ENCODE assay signal across 8 cellular contexts in the genomic region with DNA sequence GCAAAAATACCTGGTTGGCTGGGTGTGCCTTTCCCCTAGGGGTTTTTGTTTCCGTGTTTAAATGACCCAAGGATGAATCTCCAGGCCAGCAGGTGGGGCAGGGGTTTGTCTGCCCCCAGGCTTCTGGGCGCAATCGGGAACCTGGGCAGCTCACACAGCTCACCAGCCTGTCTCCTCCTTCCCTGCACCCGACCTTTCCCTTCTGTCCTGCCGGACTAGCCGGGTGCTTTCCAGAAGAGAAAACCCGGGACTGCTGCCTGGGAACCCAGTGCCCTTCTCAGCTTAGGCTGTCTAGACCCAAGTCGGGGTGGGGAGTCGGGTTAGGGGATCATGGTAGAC.
DNase-seq lines count a peak whose midpoint lies in the region; ATAC-seq and TF ChIP-seq lines count a peak whose summit lies in the region.

No MANE protein-coding gene starts in this region.

- no peak overlapping the region for H3K27ac ChIP-seq in iPS DF 6.9 (ENCODE audit: low read length)
- peak overlapping the region; percentile 52 for H3K27ac ChIP-seq in trophoblast cell (ENCODE audit: low read depth, low read length)

- H2BK5ac ChIP-seq in trophoblast cell (ENCODE audit: low read depth, low read length, poor library complexity): no peak overlapping the region

- H2BK12ac ChIP-seq in trophoblast cell (ENCODE audit: low read length): no peak overlapping the region

- peak overlapping the region; percentile 36 for H4K8ac ChIP-seq in trophoblast cell (ENCODE audit: low read depth, low read length)

- peak overlapping the region; percentile 57 for H3K18ac ChIP-seq in trophoblast cell (ENCODE audit: low read length)

- no peak overlapping the region for H3K23ac ChIP-seq in trophoblast cell (ENCODE audit: low read length)

- intact Hi-C loops in CD14-positive monocyte (cut with micrococcal nuclease): no loop called here

- no peak overlapping the region for H3K9ac ChIP-seq in trophoblast cell (ENCODE audit: low read length)

- H3K4ac ChIP-seq in trophoblast cell (ENCODE audit: low read depth, low read length): no peak overlapping the region

- peak overlapping the region; percentile 49 for H3K14ac ChIP-seq in trophoblast cell (ENCODE audit: low read length)

- H3K36me3 Mint-ChIP-seq in CD14-positive monocyte (no peaks in the 10 kb centered on the region), brain (no peaks in the 10 kb centered on the region)

- H3K27ac Mint-ChIP-seq in CD14-positive monocyte (no peak overlapping the region), brain (peak overlapping the region in 4 of 5 experiments; percentile 8 to 51 (median 30))

- peak overlapping the region; percentile 51 for H4K91ac ChIP-seq in trophoblast cell (ENCODE audit: low read depth, low read length)

- H4K12ac ChIP-seq in trophoblast cell (ENCODE audit: low read depth, low read length): no peak overlapping the region

- H3K4me3 ChIP-seq in iPS DF 6.9 (ENCODE audit: low read length) (peak overlapping the region; percentile 29; the same call in 1 of the 2 replicates), trophoblast cell (ENCODE audit: low read depth, low read length) (peak overlapping the region; percentile 60)

- H2AK5ac ChIP-seq in trophoblast cell (ENCODE audit: low read length): no peak overlapping the region

- H3K79me1 ChIP-seq in trophoblast cell (ENCODE audit: low read length): peaks cover 12% of the 10 kb centered on the region

- H3K27me3 Mint-ChIP-seq in CD14-positive monocyte (ENCODE audit: low read depth in 3 of 3) (peaks cover 38 to 60% (median 53%) of the 10 kb centered on the region in 3 donors), brain (peaks cover 6% of the 10 kb centered on the region)

- peak overlapping the region; percentile 71 to 88 for H3K4me3 Mint-ChIP-seq in CD14-positive monocyte
- peak overlapping the region in 4 of 5 experiments; percentile 49 to 83 (median 71) for H3K4me3 Mint-ChIP-seq in brain

- no peak overlapping the region for H2BK120ac ChIP-seq in trophoblast cell (ENCODE audit: insufficient read depth, low read length, poor library complexity)

- H3K27me3 ChIP-seq in iPS DF 6.9 (ENCODE audit: control insufficient read depth, insufficient read depth, low read length) (no peaks in the 10 kb centered on the region), trophoblast cell (ENCODE audit: insufficient read depth, low read length) (no peaks in the 10 kb centered on the region)

- peak overlapping the region; percentile 79 for H3K4me2 ChIP-seq in trophoblast cell (ENCODE audit: low read length)

- ATAC-seq in GM19023 (IDR thresholded peaks at IDR 0.05; ENCODE audit: unreplicated experiment): no peak
- no peak for ATAC-seq in HG03520 (IDR thresholded peaks at IDR 0.05; ENCODE audit: unreplicated experiment)
- ATAC-seq in HG02623 (IDR thresholded peaks at IDR 0.05; ENCODE audit: unreplicated experiment): no peak

- H3K4me1 ChIP-seq in iPS DF 6.9 (ENCODE audit: control insufficient read depth, insufficient read depth, low read length): peaks cover 16% of the 10 kb centered on the region
- peaks cover 37 to 38% of the 10 kb centered on the region in 2 experiments for H3K4me1 ChIP-seq in trophoblast cell (ENCODE audit: control insufficient read depth in 1 of 2, insufficient read depth in 2 of 2, low read length in 2 of 2)

- no peak overlapping the region for H2AFZ ChIP-seq in trophoblast cell (ENCODE audit: insufficient read depth, low read length, poor library complexity)

- no peaks in the 10 kb centered on the region for H3K36me3 ChIP-seq in iPS DF 6.9 (ENCODE audit: control insufficient read depth, insufficient read depth, low read length)
- H3K36me3 ChIP-seq in trophoblast cell (ENCODE audit: control insufficient read depth in 1 of 2, insufficient read depth in 2 of 2, low read length in 2 of 2): no peaks in the 10 kb centered on the region

- DNase-seq in CD14-positive monocyte (ENCODE audit: low spot score) (no peak), iPS DF 6.9 (ENCODE audit: low read depth, low spot score) (no peak), trophoblast cell (peak; percentile 93)
- no peak for DNase-seq in activated T-cell treated with anti-CD3 and anti-CD28 coated beads, Interleukin-2, amount 50 U/mL, for 48 hours

- H3K9me3 ChIP-seq in iPS DF 6.9 (ENCODE audit: control insufficient read depth, insufficient read depth, low read length) (no peaks in the 10 kb centered on the region), trophoblast cell (ENCODE audit: insufficient read depth, low read depth, low read length) (no peaks in the 10 kb centered on the region)

- WGBS in iPS DF 6.9 (ENCODE audit: insufficient coverage, insufficient read length): no CpG with 5 or more reads among the region's 9 CpGs
- no CpG with 5 or more reads among the region's 9 CpGs for WGBS in trophoblast cell (ENCODE audit: extremely low coverage, insufficient coverage, insufficient read length)

- H3K4me1 Mint-ChIP-seq in CD14-positive monocyte (peaks cover 9% of the 10 kb centered on the region), brain (peaks cover 94% of the 10 kb centered on the region)

- H3K79me2 ChIP-seq in trophoblast cell (ENCODE audit: control insufficient read depth, insufficient read depth, low read length, poor library complexity): no peaks in the 10 kb centered on the region

- TF ChIP-seq CTCF in CD14-positive monocyte (IDR thresholded peaks at IDR 0.05) (no peak), brain (conservative IDR thresholded peaks at IDR 0.05) (no peak)

- H3K9me3 Mint-ChIP-seq in CD14-positive monocyte (peaks cover 0 to 11% (median 0%) of the 10 kb centered on the region in 7 donors), brain (no peaks in the 10 kb centered on the region)

Comparison
In these comparisons a context has a peak if more than half of its experiments do, and no peak if none do; other contexts are left out.
1. DNase-seq: peak in trophoblast cell (2 of 2); none in CD14-positive monocyte (single experiment), iPS DF 6.9 (single experiment) and activated T-cell treated with anti-CD3 and anti-CD28 coated beads, Interleukin-2, amount 50 U/mL, for 48 hours (0 of 2).
2. H3K27ac Mint-ChIP-seq: peak in brain (4 of 5); none in CD14-positive monocyte (0 of 7).